ENCODE assay signal across 22 cellular contexts in genomic region chr14:98714604-98715003, GRCh38.
"Had no signal": no experiment of that assay in that cellular context is flagged by ENCODE, and none has a peak within 500 bp of the region (broad histone marks: within the 10 kb centered on the region; RNA-seq: fewer than 3 reads in every experiment).

No MANE protein-coding gene starts in this region.

- H3K9me3 Mint-ChIP-seq: mesothelial cell of epicardium; natural killer cell; stimulated activated effector memory CD8-positive, alpha-beta T cell treated with anti-CD3 and anti-CD28 coated beads, Interleukin-12 subunit alpha, Interleukin-12 subunit beta, amount 100 ng/mL, for 72 hours; stimulated activated naive CD8-positive, alpha-beta T cell treated with anti-CD3 and anti-CD28 coated beads, Interleukin-15, Interleukin-2, amounts not matched to agents 100 ng/mL and 50 ng/mL, for 24 hours had no signal

- H3K27ac Mint-ChIP-seq: mesothelial cell of epicardium; naive B cell; natural killer cell; progenitor cell of endocrine pancreas; stimulated activated effector memory CD8-positive, alpha-beta T cell treated with anti-CD3 and anti-CD28 coated beads, Interleukin-12 subunit alpha, Interleukin-12 subunit beta, amount 100 ng/mL, for 72 hours; stimulated activated naive CD8-positive, alpha-beta T cell treated with anti-CD3 and anti-CD28 coated beads, Interleukin-15, Interleukin-2, amounts not matched to agents 100 ng/mL and 50 ng/mL, for 24 hours had no signal

- H3K4me1 ChIP-seq: spleen, transverse colon, upper lobe of left lung had no signal

- ATAC-seq: natural killer cell; right cardiac atrium; sciatic nerve; stimulated activated effector memory CD8-positive, alpha-beta T cell treated with anti-CD3 and anti-CD28 coated beads, Interleukin-12 subunit alpha, Interleukin-12 subunit beta, amount 100 ng/mL, for 72 hours had no signal

- H3K4me3 Mint-ChIP-seq: mesothelial cell of epicardium; naive B cell; natural killer cell; stimulated activated effector memory CD8-positive, alpha-beta T cell treated with anti-CD3 and anti-CD28 coated beads, Interleukin-12 subunit alpha, Interleukin-12 subunit beta, amount 100 ng/mL, for 72 hours; stimulated activated naive CD8-positive, alpha-beta T cell treated with anti-CD3 and anti-CD28 coated beads, Interleukin-15, Interleukin-2, amounts not matched to agents 100 ng/mL and 50 ng/mL, for 24 hours had no signal

- DNase-seq: heart right ventricle; islet precursor cell; left ventricle myocardium inferior; mesendoderm; naive B cell; natural killer cell; ovary; retina; right cardiac atrium; small intestine; spleen; stimulated activated CD4-positive, alpha-beta T cell treated with anti-CD3 and anti-CD28 coated beads, Interleukin-4, amount 100 ng/mL, for 24 hours; stimulated activated naive CD4-positive, alpha-beta T cell; transverse colon; upper lobe of left lung had no signal

- H3K36me3 Mint-ChIP-seq: mesothelial cell of epicardium; naive B cell; natural killer cell; stimulated activated effector memory CD8-positive, alpha-beta T cell treated with anti-CD3 and anti-CD28 coated beads, Interleukin-12 subunit alpha, Interleukin-12 subunit beta, amount 100 ng/mL, for 72 hours had no signal

- H3K4me1 Mint-ChIP-seq: naive B cell had no signal

- H3K27me3 ChIP-seq: hepatocyte, ovary, spleen, transverse colon, upper lobe of left lung had no signal

- H3K27ac ChIP-seq: heart right ventricle, hepatocyte, left ventricle myocardium inferior, ovary, spleen, transverse colon, upper lobe of left lung had no signal

- FAIRE-seq: small intestine had no signal

- H3K27me3 Mint-ChIP-seq: stimulated activated naive CD8-positive, alpha-beta T cell treated with anti-CD3 and anti-CD28 coated beads, Interleukin-15, Interleukin-2, amounts not matched to agents 100 ng/mL and 50 ng/mL, for 24 hours had no signal

- H3K36me3 ChIP-seq: heart right ventricle, left ventricle myocardium inferior, ovary, spleen, transverse colon, upper lobe of left lung had no signal

- H3K4me3 ChIP-seq: heart right ventricle, hepatocyte, left ventricle myocardium inferior, lung, ovary, spleen, transverse colon, upper lobe of left lung had no signal

- H3K9me3 ChIP-seq: heart right ventricle, left ventricle myocardium inferior, ovary, spleen, transverse colon, upper lobe of left lung had no signal
